14 cellular contexts compared by ENCODE assay signal in genomic region chr11:118442903-118443589, GRCh38. TPM values are rescaled to one million over a fixed set of nuclear protein-coding genes. Genes with fewer than 3 reads are reported as not detected.
A peak's percentile ranks its signal among the peaks of the same experiment; 100 is the strongest.
DNase-seq lines count a peak whose midpoint lies in the region; ATAC-seq and TF ChIP-seq lines count a peak whose summit lies in the region.
"Had no signal": no experiment of that assay in that cellular context is flagged by ENCODE, and none has a peak within 500 bp of the region (broad histone marks: within the 10 kb centered on the region; RNA-seq: fewer than 3 reads in every experiment).

No MANE protein-coding gene starts in this region.

- no peaks in the 10 kb centered on the region for H3K36me3 ChIP-seq in GM06990 (ENCODE audit: control insufficient read depth, insufficient read depth, low read length)
- H3K36me3 ChIP-seq: vagina had no signal

- peak overlapping the region; percentile 84 for H3K27ac Mint-ChIP-seq in activated naive CD8-positive, alpha-beta T cell
- H3K27ac Mint-ChIP-seq in naive thymus-derived CD8-positive, alpha-beta T cell = peak overlapping the region in 5 of 10 donors; percentile 2 to 89 (median 29)

- DNase-seq in GM06990 (ENCODE audit: extremely low read depth, insufficient read length) (no peak), hypothalamus (lab: John Stamatoyannopoulos, UW) (no peak), omental fat pad (ENCODE audit: low spot score) (no peak)
- DNase-seq in naive thymus-derived CD8-positive, alpha-beta T cell = no peak
- DNase-seq: activated CD4-positive, alpha-beta T cell treated with anti-CD3 and anti-CD28 coated beads for 4 hours; C1 segment of cervical spinal cord; NCI-H2029 treated with DMSO at 0.1 percent for 48 hours; RPMI8226; stimulated activated CD4-positive, alpha-beta T cell treated with anti-CD3 and anti-CD28 coated beads, Interleukin-1b, Interleukin-23, amount 100 ng/mL, for 48 hours; stimulated activated CD8-positive, alpha-beta memory T cell treated with anti-CD3 and anti-CD28 coated beads, Interleukin-4, amount 100 ng/mL, for 48 hours had no signal

- H3K27me3 Mint-ChIP-seq in activated naive CD8-positive, alpha-beta T cell = no peaks in the 10 kb centered on the region
- no peaks in the 10 kb centered on the region for H3K27me3 Mint-ChIP-seq in naive thymus-derived CD8-positive, alpha-beta T cell

- H3K9me3 Mint-ChIP-seq in activated naive CD8-positive, alpha-beta T cell (ENCODE audit: low read depth) = no peaks in the 10 kb centered on the region
- H3K9me3 Mint-ChIP-seq in naive thymus-derived CD8-positive, alpha-beta T cell = no peaks in the 10 kb centered on the region

- peaks cover 3% of the 10 kb centered on the region for H3K36me3 Mint-ChIP-seq in activated naive CD8-positive, alpha-beta T cell
- H3K36me3 Mint-ChIP-seq in naive thymus-derived CD8-positive, alpha-beta T cell = peaks cover 0 to 58% (median 2%) of the 10 kb centered on the region in 3 donors

- ATAC-seq in GM19452 (IDR thresholded peaks at IDR 0.05; ENCODE audit: unreplicated experiment) (peak; percentile 10), GM19351 (IDR thresholded peaks at IDR 0.05; ENCODE audit: unreplicated experiment) (no peak), omental fat pad (ENCODE audit: low FRiP score) (no peak)
- no peak for ATAC-seq in naive thymus-derived CD8-positive, alpha-beta T cell

- H3K4me1 Mint-ChIP-seq in activated naive CD8-positive, alpha-beta T cell (ENCODE audit: low read depth) = peaks cover 90% of the 10 kb centered on the region
- peaks cover 52 to 96% (median 90%) of the 10 kb centered on the region in 4 donors for H3K4me1 Mint-ChIP-seq in naive thymus-derived CD8-positive, alpha-beta T cell

- H3K27me3 ChIP-seq in GM06990 (replicated peaks; ENCODE audit: control insufficient read depth, insufficient read depth, low read length) = no peaks in the 10 kb centered on the region
- H3K27me3 ChIP-seq: vagina had no signal

- H3K4me3 Mint-ChIP-seq in activated naive CD8-positive, alpha-beta T cell = peak overlapping the region; percentile 49
- H3K4me3 Mint-ChIP-seq in naive thymus-derived CD8-positive, alpha-beta T cell = peak overlapping the region in 8 of 10 donors; percentile 28 to 72 (median 52)

- TF ChIP-seq CTCF in GM06990 (IDR thresholded peaks at IDR 0.05; ENCODE audit: insufficient read depth, low read length, poor library complexity, severe bottlenecking) (no peak), omental fat pad (IDR thresholded peaks at IDR 0.05) (no peak)

- POLR2A ChIA-PET in naive thymus-derived CD8-positive, alpha-beta T cell (lab: Charles Lee) = interaction anchor here (1.6 kb wide), 1 partner anchor 9 kb away, joined by 5 read pairs; no protein-coding TSS in a partner anchor

- H3K4me3 ChIP-seq in GM06990 (replicated peaks; ENCODE audit: low read depth, low read length) = peak overlapping the region; percentile 40
- H3K4me3 ChIP-seq: vagina had no signal

RNA-seq across cellular contexts. Expression of gene KMT2A, which starts 6.8 kb away (rescaled TPM):
- 100 to 1,000 TPM; 149 to 161 TPM for total RNA-seq in naive thymus-derived CD8-positive, alpha-beta T cell
- 10 to 100 TPM; 16.9 to 30.5 (median 19.5) TPM for polyA plus RNA-seq in naive thymus-derived CD8-positive, alpha-beta T cell
- total RNA-seq in omental fat pad = 10 to 100 TPM; 39.3 to 84.8 (median 51.9) TPM

RNA-seq across cellular contexts. Expression of gene ATP5MG, which starts 41.6 kb away (rescaled TPM):
- total RNA-seq in naive thymus-derived CD8-positive, alpha-beta T cell = 100 to 1,000 TPM; 145 to 172 TPM
- polyA plus RNA-seq in naive thymus-derived CD8-positive, alpha-beta T cell = 100 to 1,000 TPM; 649 to 923 (median 790) TPM
- total RNA-seq in omental fat pad = 10 to 100 TPM; 38.1 to 57.1 (median 51.9) TPM
